9 cellular contexts compared by ENCODE assay signal in the genomic region with DNA sequence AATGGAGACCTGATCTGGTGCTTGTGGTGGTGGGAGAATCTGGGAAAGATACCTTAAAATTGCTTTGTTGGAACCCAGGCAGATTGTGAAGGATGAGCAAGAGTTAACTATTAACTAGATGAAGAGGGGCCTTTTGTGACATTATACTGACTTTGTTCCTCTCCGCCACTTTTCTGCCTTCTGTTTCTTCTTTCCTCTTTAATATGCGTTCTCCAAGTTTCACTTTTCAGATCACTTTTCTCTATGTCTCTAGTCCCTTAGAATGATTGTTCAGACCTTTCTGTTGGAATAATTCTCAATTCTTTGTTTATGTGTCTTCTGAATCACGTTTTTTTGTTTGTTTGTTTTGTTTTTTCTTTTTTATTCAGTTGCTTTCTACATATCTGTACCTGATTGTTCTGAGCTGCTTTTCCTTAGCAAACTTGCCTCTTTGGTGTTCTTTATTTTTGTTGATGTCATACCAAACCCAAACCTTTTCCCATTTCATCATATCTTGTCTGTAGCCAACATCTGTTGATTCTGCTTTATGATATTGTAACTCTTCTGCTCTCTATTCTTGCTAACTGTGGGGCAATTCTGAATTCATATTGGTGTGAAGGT. TPM values are rescaled to one million over a fixed set of nuclear protein-coding genes. Genes with fewer than 3 reads are reported as not detected.
DNase-seq lines count a peak whose midpoint lies in the region; ATAC-seq, FAIRE-seq and TF ChIP-seq lines count a peak whose summit lies in the region.
"Had no signal": no experiment of that assay in that cellular context is flagged by ENCODE, and none has a peak within 500 bp of the region (broad histone marks: within the 10 kb centered on the region; RNA-seq: fewer than 3 reads in every experiment).

No MANE protein-coding gene starts in this region.

- POLR2A ChIA-PET in Panc1 (lab: Charles Lee) (no interaction called here), GM10248 (lab: Yijun Ruan, JAX) (no interaction called here)

- intact Hi-C loops in Panc1 (cut with micrococcal nuclease; ENCODE audit: unreplicated experiment): loop anchor here (5.0 kb wide), 1 partner anchor 138 kb away; no protein-coding TSS in a partner anchor

- peak overlapping the region in 2 of 3 donors; percentile 14 to 20 for H3K9ac ChIP-seq in skeletal muscle tissue (ENCODE audit: low read depth in 1 of 3, low read length in 3 of 3)

- H3K9me3 ChIP-seq in Panc1 (ENCODE audit: control insufficient read depth, insufficient read depth, low read depth, low read length): no peaks in the 10 kb centered on the region
- no peaks in the 10 kb centered on the region for H3K9me3 ChIP-seq in skeletal muscle tissue (ENCODE audit: control insufficient read depth in 3 of 3, low read length in 3 of 3)

- FAIRE-seq in GM19239 (lab: Jason Lieb, UNC): peak; percentile 86

- CTCF ChIA-PET in Panc1 (lab: Charles Lee) (no interaction called here), GM10248 (lab: Yijun Ruan, JAX) (interaction anchor here (0.9 to 3.3 kb wide), 3 partner anchors 9 to 13 kb away, joined by 4 to 12 read pairs (median 6); no protein-coding TSS in a partner anchor)

- ATAC-seq in Panc1 (no peak), GM18909 (IDR thresholded peaks at IDR 0.05; ENCODE audit: poor library complexity, unreplicated experiment) (no peak)

- H3K27ac ChIP-seq in Panc1 (ENCODE audit: low read length): peak overlapping the region; percentile 89
- peak overlapping the region; percentile 27 for H3K27ac ChIP-seq in skeletal muscle tissue (ENCODE audit: low read depth, low read length)

- H3K4me3 ChIP-seq in Panc1 (ENCODE audit: low read depth in 2 of 2, low read length in 2 of 2) (peak overlapping the region; percentile 68 to 88), fibroblast of the aortic adventitia (ENCODE audit: low read depth, low read length) (peak overlapping the region; percentile 76), skeletal muscle tissue (ENCODE audit: low read length in 3 of 3) (peak overlapping the region in 2 of 3 donors; percentile 20 to 81)

- no peaks in the 10 kb centered on the region for H3K27me3 ChIP-seq in Panc1 (ENCODE audit: control insufficient read depth, insufficient read depth, low read length)
- no peaks in the 10 kb centered on the region for H3K27me3 ChIP-seq in skeletal muscle tissue (ENCODE audit: control insufficient read depth in 3 of 3, insufficient read depth in 3 of 3, low read length in 3 of 3)

- no peaks in the 10 kb centered on the region for H3K36me3 ChIP-seq in Panc1 (ENCODE audit: control insufficient read depth, insufficient read depth, low read length)
- H3K36me3 ChIP-seq in skeletal muscle tissue (ENCODE audit: control insufficient read depth in 3 of 3, insufficient read depth in 3 of 3, low read length in 3 of 3): no peaks in the 10 kb centered on the region

- DNase-seq in GM19239 (ENCODE audit: insufficient read length, low spot score): no peak
- DNase-seq in Panc1 (ENCODE audit: low read depth, low spot score): no peak
- peak; percentile 39 for DNase-seq in fibroblast of the aortic adventitia (ENCODE audit: low read depth)
- no peak for DNase-seq in Ammon's horn (ENCODE audit: low spot score)
- DNase-seq in KG1 (lab: John Stamatoyannopoulos, UW): no peak
- DNase-seq in GM10248 (ENCODE audit: extremely low spot score): no peak
- DNase-seq: activated naive CD4-positive, alpha-beta T cell treated with anti-CD3 and anti-CD28 coated beads, Interleukin-2, amount 10 ng/mL, durations not matched to agents 7 days and 5 days had no signal

- no peak for TF ChIP-seq CTCF in Panc1 (IDR thresholded peaks at IDR 0.05)
- no peak for TF ChIP-seq CTCF in fibroblast of the aortic adventitia (IDR thresholded peaks at IDR 0.05; ENCODE audit: insufficient read depth, low read length)
- TF ChIP-seq CTCF in GM10248 (IDR thresholded peaks at IDR 0.05; ENCODE audit: control extremely low read depth, extremely low read depth, low read depth, missing control alignments): no peak

- peaks cover 21% of the 10 kb centered on the region for H3K4me1 ChIP-seq in Panc1 (ENCODE audit: control insufficient read depth, insufficient read depth, low read length)
- peaks cover 17 to 45% (median 21%) of the 10 kb centered on the region in 3 donors for H3K4me1 ChIP-seq in skeletal muscle tissue (ENCODE audit: control insufficient read depth in 3 of 3, insufficient read depth in 3 of 3, low read length in 3 of 3)

- in situ Hi-C loops in Panc1 (cut with HindIII; ENCODE audit: low pct_unique_long_range_greater_than_20kb, low sequenced_read_pairs): no loop called here

- no TSS peak for BruUV-seq in Panc1 (replicated peaks; lab: Mats Ljungman, UMichigan)

RNA-seq across cellular contexts. Expression of gene BMPR1A, which starts 2.8 kb away (rescaled TPM):
- total RNA-seq in Panc1 (2021; ENCODE audit: unreplicated experiment) (94.3 TPM), fibroblast of the aortic adventitia (ENCODE audit: low replicate concordance) (57.8 and 74.7 TPM in 2 replicates), skeletal muscle tissue (42.3 TPM)
- polyA plus RNA-seq in Panc1 (2012; ENCODE audit: insufficient read length): 22.0 TPM
